Comparison of ENCODE assay signal across 5 cellular contexts in genomic region chr12:116754097-116754496, GRCh38. TPM values are rescaled to one million over a fixed set of nuclear protein-coding genes. Genes with fewer than 3 reads are reported as not detected.
DNase-seq lines count a peak whose midpoint lies in the region; ATAC-seq, FAIRE-seq and TF ChIP-seq lines count a peak whose summit lies in the region.
"Not testable (repeated sequence)": the region's sequence is repeated elsewhere in the genome, so short reads cannot be mapped to it uniquely, and the experiment has no call there.

No MANE protein-coding gene starts in this region.

- BruUV-seq in PC-3 (replicated peaks; lab: Mats Ljungman, UMichigan) = not testable (repeated sequence)

- H3K27ac ChIP-seq in HEK293 (ENCODE audit: extremely low read depth, low read depth, low read length); astrocyte (ENCODE audit: low read depth, low read length); sigmoid colon: not testable (repeated sequence)
- peak overlapping the region; percentile 57 for H3K27ac ChIP-seq in PC-3 (ENCODE audit: low read length)

- 93 to 95% methylated on average over 5 of the region's 5 CpGs for WGBS in sigmoid colon, 2 donors

- not testable (repeated sequence) for H3K9me2 ChIP-seq in PC-3 (replicated peaks; ENCODE audit: low read length)

- POLR2A ChIA-PET in HEK293 (lab: Yijun Ruan, JAX); PC-3 (lab: Charles Lee; ENCODE audit: unreplicated experiment): not testable (repeated sequence)

- not testable (repeated sequence) for TF ChIP-seq EP300 in sigmoid colon (IDR thresholded peaks at IDR 0.05)

- H3K36me3 Mint-ChIP-seq in astrocyte (ENCODE audit: low read depth, unreplicated experiment) = not testable (repeated sequence)
- peaks cover 82% of the 10 kb centered on the region for H3K36me3 Mint-ChIP-seq in nephron progenitor cell (ENCODE audit: low read depth)

- not testable (repeated sequence) for H3K9me3 ChIP-seq in HEK293 (ENCODE audit: control insufficient read depth, insufficient read depth, low read depth, low read length); PC-3 (ENCODE audit: low read length); astrocyte (ENCODE audit: insufficient read depth, low read depth, low read length); sigmoid colon

- TF ChIP-seq POLR2A in sigmoid colon (IDR thresholded peaks at IDR 0.05) = not testable (repeated sequence)

- intact Hi-C loops in PC-3 (cut with micrococcal nuclease); sigmoid colon (cut with DNase I): not testable (repeated sequence)

- CTCF ChIA-PET in HEK293 (lab: Yijun Ruan, JAX); PC-3 (lab: Charles Lee): not testable (repeated sequence)

- H3K4me1 ChIP-seq in HEK293 (ENCODE audit: control insufficient read depth, insufficient read depth, low read length); PC-3 (ENCODE audit: insufficient read depth, low read length); astrocyte (ENCODE audit: insufficient read depth, low read length); sigmoid colon: not testable (repeated sequence)

- H3K9me3 Mint-ChIP-seq in astrocyte (ENCODE audit: unreplicated experiment); nephron progenitor cell: not testable (repeated sequence)

- peak overlapping the region; percentile 19 for H3K27ac Mint-ChIP-seq in astrocyte (ENCODE audit: unreplicated experiment)
- peak overlapping the region; percentile 58 for H3K27ac Mint-ChIP-seq in nephron progenitor cell

- DNase-seq in PC-3; astrocyte (ENCODE audit: low read depth); nephron progenitor cell: not testable (repeated sequence)
- peak; percentile 12 for DNase-seq in sigmoid colon

- not testable (repeated sequence) for ATAC-seq in PC-3

- not testable (repeated sequence) for FAIRE-seq in astrocyte (lab: Jason Lieb, UNC)

- not testable (repeated sequence) for TF ChIP-seq CTCF in HEK293 (tag by site-specific recombination; IDR thresholded peaks at IDR 0.05); PC-3 (conservative IDR thresholded peaks at IDR 0.05; ENCODE audit: low read depth, low read length); astrocyte (IDR thresholded peaks at IDR 0.05; ENCODE audit: insufficient read depth, low read depth, low read length); nephron progenitor cell (IDR thresholded peaks at IDR 0.05); sigmoid colon (IDR thresholded peaks at IDR 0.05)

- H3K79me2 ChIP-seq in PC-3 (ENCODE audit: low read length); astrocyte (ENCODE audit: insufficient read depth, low read length): not testable (repeated sequence)

- H3F3A ChIP-seq in PC-3 (ENCODE audit: low read length, unreplicated experiment) = not testable (repeated sequence)

- H4K20me1 ChIP-seq in PC-3 (ENCODE audit: low read length); astrocyte (ENCODE audit: insufficient read depth, low read length): not testable (repeated sequence)

- not testable (repeated sequence) for H2AFZ ChIP-seq in PC-3 (ENCODE audit: low read length); astrocyte (ENCODE audit: low read depth, low read length)

- peaks cover 0 to 17% of the 10 kb centered on the region in 2 experiments; a peak in 2 of 3 replicates for H3K36me3 ChIP-seq in HEK293 (ENCODE audit: control insufficient read depth in 2 of 2, insufficient read depth in 1 of 2, low read length in 2 of 2)
- not testable (repeated sequence) for H3K36me3 ChIP-seq in PC-3 (ENCODE audit: low read depth, low read length); astrocyte (ENCODE audit: insufficient read depth, low read length); sigmoid colon

- H3K9ac ChIP-seq in PC-3 (ENCODE audit: low read length); astrocyte (ENCODE audit: low read length): not testable (repeated sequence)

- not testable (repeated sequence) for H3K27me3 ChIP-seq in PC-3 (ENCODE audit: low read length); astrocyte (ENCODE audit: insufficient read depth, low read length); sigmoid colon

- not testable (repeated sequence) for H3K4me3 ChIP-seq in HEK293 (ENCODE audit: low read depth, low read length); PC-3 (ENCODE audit: low read length); astrocyte (ENCODE audit: insufficient read depth, low read depth, low read length); sigmoid colon

- not testable (repeated sequence) for H3K4me2 ChIP-seq in PC-3 (ENCODE audit: low read length); astrocyte (ENCODE audit: low read length)

- not testable (repeated sequence) for H3K4me1 Mint-ChIP-seq in astrocyte (ENCODE audit: low read depth, unreplicated experiment); nephron progenitor cell

- H3K4me3 Mint-ChIP-seq in astrocyte (ENCODE audit: unreplicated experiment); nephron progenitor cell: not testable (repeated sequence)

- H3K27me3 Mint-ChIP-seq in astrocyte (ENCODE audit: low read depth, unreplicated experiment); nephron progenitor cell (ENCODE audit: low read depth, poor library complexity): not testable (repeated sequence)

TF ChIP-seq in HEK293, 187 proteins besides CTCF, POLR2A, EP300 and RAD21:
- peak; percentile 82 for TF ChIP-seq ZNF146 (tag by site-specific recombination; IDR thresholded peaks at IDR 0.05)

RNA-seq across cellular contexts. Expression of gene RNFT2, which starts 16.0 kb away (rescaled TPM):
- total RNA-seq in PC-3 (2014; rRNA removed) (12.6 and 15.8 TPM in 2 replicates), astrocyte (5.5 and 8.9 TPM in 2 replicates), sigmoid colon (1 to 10 TPM in 2 of 4 donors, under 1 TPM in 2; 0.36 to 4.3 (median 0.80) TPM)
- polyA plus RNA-seq in sigmoid colon = 1 to 10 TPM in 2 of 3 donors, under 1 TPM in 1; 0.46 to 3.1 (median 1.2) TPM

RNA-seq across cellular contexts. Expression of gene SPRING1, which starts 16.2 kb away (rescaled TPM):
- 33.4 and 45.2 TPM in 2 replicates for total RNA-seq in PC-3 (2014; rRNA removed)
- 50.0 and 54.2 TPM in 2 replicates for total RNA-seq in astrocyte
- 10 to 100 TPM; 10.5 to 18.0 (median 13.7) TPM for total RNA-seq in sigmoid colon
- polyA plus RNA-seq in sigmoid colon = 10 to 100 TPM; 16.2 to 38.6 (median 35.4) TPM
